ENCODE assay signal across 12 cellular contexts in the genomic region with DNA sequence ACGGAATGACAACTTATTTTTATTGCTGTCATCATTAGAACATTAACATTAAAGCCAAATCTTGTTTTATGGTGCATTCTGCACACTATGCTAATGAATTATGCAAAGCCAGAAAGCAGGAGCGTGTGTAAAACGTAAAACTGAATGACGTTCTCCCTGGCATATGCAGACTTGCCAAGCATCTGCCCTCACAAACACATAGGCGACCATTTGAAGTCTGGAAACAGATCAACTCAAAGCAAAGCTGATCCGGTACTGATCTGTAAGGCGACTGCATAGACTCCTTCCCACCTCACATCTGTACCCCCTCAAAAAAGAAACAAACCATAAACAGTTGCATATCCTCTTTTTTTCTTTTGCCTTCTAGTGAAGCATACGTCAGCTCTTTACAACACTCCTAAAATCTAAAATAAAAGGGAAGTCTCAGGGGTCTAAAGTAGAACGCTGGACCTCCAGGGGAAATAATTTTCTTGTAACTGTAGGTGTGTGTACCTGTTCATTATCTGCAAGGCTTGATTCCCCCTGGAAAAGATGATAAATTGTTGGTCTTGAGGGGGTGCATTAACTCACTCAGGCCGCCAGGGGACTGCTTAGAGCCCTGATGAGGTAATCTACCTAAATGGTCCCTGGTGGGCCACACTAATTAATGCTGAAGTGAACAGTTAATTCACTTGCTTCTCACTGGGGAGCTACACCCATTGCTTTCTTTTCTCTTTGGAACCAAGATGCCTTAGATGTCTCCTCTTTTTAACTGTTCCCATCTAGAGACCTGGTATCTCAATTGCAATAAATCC.
DNase-seq lines count a peak whose midpoint lies in the region; ATAC-seq and TF ChIP-seq lines count a peak whose summit lies in the region.
"Had no signal": no experiment of that assay in that cellular context is flagged by ENCODE, and none has a peak within 500 bp of the region (broad histone marks: within the 10 kb centered on the region; RNA-seq: fewer than 3 reads in every experiment).

No MANE protein-coding gene starts in this region.

- ATAC-seq in GM19351 (IDR thresholded peaks at IDR 0.05; ENCODE audit: unreplicated experiment) (peak; percentile 85), GM19467 (IDR thresholded peaks at IDR 0.05; ENCODE audit: unreplicated experiment) (no peak)
- ATAC-seq in effector memory CD8-positive, alpha-beta T cell (replicated peaks): no peak
- no peak for ATAC-seq in CD8-positive, alpha-beta T cell
- ATAC-seq: esophagus mucosa had no signal

- H3K4me1 ChIP-seq in BE2C: peaks cover 19% of the 10 kb centered on the region
- no peaks in the 10 kb centered on the region for H3K4me1 ChIP-seq in CD8-positive, alpha-beta T cell (ENCODE audit: insufficient read depth, low read length)
- H3K4me1 ChIP-seq: SJCRH30 had no signal

- peak; percentile 64 for TF ChIP-seq CTCF in BE2C (IDR thresholded peaks at IDR 0.05; ENCODE audit: low read depth, low read length)
- peak; percentile 34 for TF ChIP-seq CTCF in fibroblast of villous mesenchyme (IDR thresholded peaks at IDR 0.05; ENCODE audit: insufficient read depth, low read depth, low read length)
- TF ChIP-seq CTCF in CD8-positive, alpha-beta T cell (IDR thresholded peaks at IDR 0.05): no peak

- POLR2A ChIA-PET in CD8-positive, alpha-beta T cell (lab: Charles Lee): no interaction called here

- no peaks in the 10 kb centered on the region for H3K27me3 ChIP-seq in BE2C
- no peaks in the 10 kb centered on the region for H3K27me3 ChIP-seq in CD8-positive, alpha-beta T cell (ENCODE audit: insufficient read depth, low read length)
- H3K27me3 ChIP-seq: SJCRH30, suprapubic skin had no signal

- intact Hi-C loops in CD8-positive, alpha-beta T cell (cut with DNase I, micrococcal nuclease): no loop called here

- H3K4me3 Mint-ChIP-seq in effector memory CD8-positive, alpha-beta T cell: no peak overlapping the region
- no peak overlapping the region for H3K4me3 Mint-ChIP-seq in CD8-positive, alpha-beta T cell

- no peaks in the 10 kb centered on the region for H3K36me3 Mint-ChIP-seq in effector memory CD8-positive, alpha-beta T cell (ENCODE audit: insufficient read depth)
- H3K36me3 Mint-ChIP-seq in CD8-positive, alpha-beta T cell: peaks cover 18% of the 10 kb centered on the region

- no peak overlapping the region for H3K4me3 ChIP-seq in BE2C (ENCODE audit: low read depth, low read length)
- H3K4me3 ChIP-seq in fibroblast of villous mesenchyme (ENCODE audit: low read depth, low read length): no peak overlapping the region
- H3K4me3 ChIP-seq in CD8-positive, alpha-beta T cell (ENCODE audit: low read depth, low read length): no peak overlapping the region
- H3K4me3 ChIP-seq: SJCRH30, suprapubic skin had no signal

- no peaks in the 10 kb centered on the region for H3K4me1 Mint-ChIP-seq in effector memory CD8-positive, alpha-beta T cell (ENCODE audit: low read depth in 2 of 2)
- H3K4me1 Mint-ChIP-seq in CD8-positive, alpha-beta T cell (ENCODE audit: low read depth): no peaks in the 10 kb centered on the region

- H3K9me3 Mint-ChIP-seq in effector memory CD8-positive, alpha-beta T cell: no peaks in the 10 kb centered on the region
- no peaks in the 10 kb centered on the region for H3K9me3 Mint-ChIP-seq in CD8-positive, alpha-beta T cell
- H3K9me3 Mint-ChIP-seq: activated T-helper 2 cell treated with anti-CD3 and anti-CD28 coated beads, Interferon-gamma antibody, Interleukin-2, Interleukin-4, amounts not matched to agents 10 μg/mL and 5 μg/mL and 100 μg/mL, durations not matched to agents 14 hours and 24 hours and 36 hours had no signal

- DNase-seq in BE2C (no peak), NCI-H1694 (lab: John Stamatoyannopoulos, UW) (peak; percentile 42), fibroblast of villous mesenchyme (ENCODE audit: low read depth) (peak; percentile 19), NCI-H2171 (lab: John Stamatoyannopoulos, UW) (no peak)
- DNase-seq in effector memory CD8-positive, alpha-beta T cell: no peak
- DNase-seq in CD8-positive, alpha-beta T cell: no peak

- H3K9me3 ChIP-seq in BE2C: no peaks in the 10 kb centered on the region
- no peaks in the 10 kb centered on the region for H3K9me3 ChIP-seq in CD8-positive, alpha-beta T cell (ENCODE audit: low read length)
- H3K9me3 ChIP-seq: SJCRH30, suprapubic skin had no signal

- no peaks in the 10 kb centered on the region for H3K27me3 Mint-ChIP-seq in effector memory CD8-positive, alpha-beta T cell
- H3K27me3 Mint-ChIP-seq in CD8-positive, alpha-beta T cell (ENCODE audit: low read depth): no peaks in the 10 kb centered on the region

- no peak overlapping the region for H3K27ac ChIP-seq in CD8-positive, alpha-beta T cell (ENCODE audit: low read depth, low read length)
- H3K27ac ChIP-seq: SJCRH30, suprapubic skin had no signal

- H3K27ac Mint-ChIP-seq in effector memory CD8-positive, alpha-beta T cell: no peak overlapping the region
- H3K27ac Mint-ChIP-seq in CD8-positive, alpha-beta T cell: no peak overlapping the region
- H3K27ac Mint-ChIP-seq: activated T-helper 2 cell treated with anti-CD3 and anti-CD28 coated beads, Interferon-gamma antibody, Interleukin-2, Interleukin-4, amounts not matched to agents 10 μg/mL and 5 μg/mL and 100 μg/mL, durations not matched to agents 14 hours and 24 hours and 36 hours had no signal

- H3K36me3 ChIP-seq in BE2C: no peaks in the 10 kb centered on the region
- no peaks in the 10 kb centered on the region for H3K36me3 ChIP-seq in CD8-positive, alpha-beta T cell (ENCODE audit: insufficient read depth, low read length)
- H3K36me3 ChIP-seq: SJCRH30 had no signal

- CTCF ChIA-PET in CD8-positive, alpha-beta T cell (lab: Charles Lee): no interaction called here

Comparison
In these comparisons a context has a peak if more than half of its experiments do, and no peak if none do; other contexts are left out.
1. DNase-seq: peak in NCI-H1694 (single experiment) and fibroblast of villous mesenchyme (single experiment); none in BE2C (single experiment), NCI-H2171 (single experiment), effector memory CD8-positive, alpha-beta T cell (0 of 3) and CD8-positive, alpha-beta T cell (0 of 7).